9 cellular contexts compared by ENCODE assay signal in the genomic region with DNA sequence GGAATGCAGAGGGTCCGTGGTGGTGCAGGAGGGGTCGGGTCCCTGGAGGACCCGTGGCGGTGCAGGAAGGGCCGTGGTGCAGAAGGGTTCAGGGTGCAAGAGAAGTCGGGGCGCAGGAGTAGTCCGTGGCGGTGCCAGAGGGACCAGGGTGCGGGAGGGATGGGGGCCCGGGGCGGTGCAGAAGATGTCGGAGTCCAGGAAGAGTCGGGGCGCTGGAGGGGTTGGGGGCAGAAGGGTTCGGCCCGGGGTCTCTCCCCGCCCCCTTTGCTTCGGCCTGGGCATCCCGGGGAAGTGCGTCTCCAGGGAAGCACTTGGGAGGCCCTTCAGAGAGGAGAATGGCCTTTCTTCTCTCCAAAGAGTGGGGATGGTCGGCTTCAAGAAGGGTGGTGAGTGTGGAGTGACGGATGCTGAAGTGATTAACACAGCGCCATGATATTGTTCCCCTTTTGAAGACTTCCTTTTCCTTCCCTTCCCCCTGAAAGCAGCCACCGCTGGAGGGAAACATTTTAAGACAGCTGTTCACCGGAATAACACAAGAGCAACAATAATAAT. TPM values are rescaled to one million over a fixed set of nuclear protein-coding genes. Genes with fewer than 3 reads are reported as not detected.
DNase-seq lines count a peak whose midpoint lies in the region; ATAC-seq and TF ChIP-seq lines count a peak whose summit lies in the region.
"Had no signal": no experiment of that assay in that cellular context is flagged by ENCODE, and none has a peak within 500 bp of the region (broad histone marks: within the 10 kb centered on the region; RNA-seq: fewer than 3 reads in every experiment).

No MANE protein-coding gene starts in this region.

- no peak overlapping the region for H4K8ac ChIP-seq in H9 (replicated peaks; ENCODE audit: insufficient read length, low read depth, low read length)

- no peaks in the 10 kb centered on the region for H4K20me1 ChIP-seq in H9 (ENCODE audit: control insufficient read depth, insufficient read depth, insufficient read length)

- peak overlapping the region; percentile 84 for H3K4me2 ChIP-seq in H9 (ENCODE audit: insufficient read depth, insufficient read length, low read length)

- POLR2A ChIA-PET in CD8-positive, alpha-beta memory T cell (lab: Charles Lee), result interaction anchor here (3.8 kb wide), 1 partner anchor 9 kb away, joined by 19 read pairs; the partner anchor contains the start of gene IDI1

- no peak overlapping the region for H2BK120ac ChIP-seq in H9 (ENCODE audit: low read depth, low read length, poor library complexity, severe bottlenecking)

- H3K23ac ChIP-seq in H9 (ENCODE audit: insufficient read length, low read depth, low read length), result no peak overlapping the region

- H2BK5ac ChIP-seq in H9 (ENCODE audit: insufficient read length, low read length), result no peak overlapping the region

- H4K5ac ChIP-seq in H9 (ENCODE audit: insufficient read length, low read depth, low read length), result no peak overlapping the region

- 0 out of 2 replicates have a peak overlapping the region, but pooled peaks have one; percentile 20 for H3K14ac ChIP-seq in H9 (ENCODE audit: insufficient read depth, low read length)

- DNase-seq in CD8-positive, alpha-beta memory T cell, result peak in 1 of 5 donors; percentile 12
- DNase-seq in H9 (no peak), neural crest cell (ENCODE audit: low read depth, low spot score) (no peak), globus pallidus (ENCODE audit: low spot score) (no peak), T-helper 9 cell (no peak), NCI-H187 (lab: John Stamatoyannopoulos, UW) (no peak)

- H3K4me1 ChIP-seq in CD8-positive, alpha-beta memory T cell (ENCODE audit: insufficient read depth, low read length), result peaks cover 65% of the 10 kb centered on the region
- H3K4me1 ChIP-seq in H9 (ENCODE audit: insufficient read depth, low read length), result no peaks in the 10 kb centered on the region
- H3K4me1 ChIP-seq in esophagus (ENCODE audit: control insufficient read depth in 2 of 2, insufficient read depth in 2 of 2, low read length in 1 of 2), result peaks cover 3 to 8% of the 10 kb centered on the region in 2 donors

- H2AK5ac ChIP-seq in H9 (ENCODE audit: insufficient read length, low read length), result no peak overlapping the region

- H2BK15ac ChIP-seq in H9 (ENCODE audit: low read depth, low read length), result no peak overlapping the region; the same call in 1 of the 2 replicates

- TF ChIP-seq CTCF in H9 (conservative IDR thresholded peaks at IDR 0.05), result no peak
- no peak for TF ChIP-seq CTCF in neural crest cell (conservative IDR thresholded peaks at IDR 0.05)

- peak overlapping the region; percentile 88 for H3K4me3 ChIP-seq in CD8-positive, alpha-beta memory T cell (ENCODE audit: low read length)
- peak overlapping the region; percentile 94 to 97 for H3K4me3 ChIP-seq in esophagus (ENCODE audit: low read depth in 1 of 2, low read length in 2 of 2)

- WGBS in H9 (ENCODE audit: extremely low coverage, insufficient read length, low lambda C conversion rate), result no CpG with 5 or more reads among the region's 26 CpGs
- WGBS in esophagus, 2 donors, result 1 to 2% methylated on average over 26 of the region's 26 CpGs

- H3K79me1 ChIP-seq in H9 (ENCODE audit: insufficient read depth, low read depth, low read length, poor library complexity, severe bottlenecking), result peaks cover 10% of the 10 kb centered on the region

- peak; percentile 41 for ATAC-seq in SK-N-SH treated with all-trans-retinoic acid at 6 μM for 48 hours

- peaks cover 5% of the 10 kb centered on the region for H3K36me3 ChIP-seq in CD8-positive, alpha-beta memory T cell (ENCODE audit: insufficient read depth, low read length)
- H3K36me3 ChIP-seq in esophagus (ENCODE audit: control insufficient read depth in 2 of 2, insufficient read depth in 2 of 2, low read length in 1 of 2), result peaks cover 0 to 3% of the 10 kb centered on the region in 2 donors

- H3K27ac ChIP-seq in CD8-positive, alpha-beta memory T cell (ENCODE audit: low read depth, low read length), result peak overlapping the region; percentile 96
- no peak overlapping the region for H3K27ac ChIP-seq in H9 (ENCODE audit: insufficient read length, low read depth, low read length)
- peak overlapping the region; percentile 95 to 98 for H3K27ac ChIP-seq in esophagus (ENCODE audit: low read depth in 2 of 2, low read length in 1 of 2)

- no peaks in the 10 kb centered on the region for H3K9me3 Mint-ChIP-seq in CD8-positive, alpha-beta memory T cell
- no peaks in the 10 kb centered on the region; a peak in 1 of 5 replicates for H3K9me3 Mint-ChIP-seq in H9
- no peaks in the 10 kb centered on the region for H3K9me3 Mint-ChIP-seq in neural crest cell

- no peaks in the 10 kb centered on the region for H3K23me2 ChIP-seq in H9 (ENCODE audit: insufficient read length, low read depth, low read length, poor library complexity, severe bottlenecking)

- CTCF ChIA-PET in CD8-positive, alpha-beta memory T cell (lab: Charles Lee), result interaction anchor here (1.1 kb wide), 1 partner anchor 12 kb away, joined by 3 read pairs; no protein-coding TSS in a partner anchor

- H3K18ac ChIP-seq in H9 (ENCODE audit: insufficient read length, low read depth, low read length), result no peak overlapping the region

- peaks cover 22% of the 10 kb centered on the region; the same call in 1 of the 2 replicates for H3K79me2 ChIP-seq in H9 (ENCODE audit: insufficient read depth, low read length)

- H2BK20ac ChIP-seq in H9 (ENCODE audit: low read depth, low read length, poor library complexity, severe bottlenecking), result no peak overlapping the region

- peak overlapping the region; percentile 94 to 98 (median 94) for H3K4me3 Mint-ChIP-seq in CD8-positive, alpha-beta memory T cell
- H3K4me3 Mint-ChIP-seq in H9 (peak overlapping the region; percentile 97 to 99), neural crest cell (peak overlapping the region; percentile 92)

- no peaks in the 10 kb centered on the region for H3K9me3 ChIP-seq in CD8-positive, alpha-beta memory T cell (ENCODE audit: low read length)
- H3K9me3 ChIP-seq in H9 (ENCODE audit: control insufficient read depth, low read depth, low read length) (no peaks in the 10 kb centered on the region), esophagus (ENCODE audit: control insufficient read depth in 2 of 2, insufficient read depth in 1 of 2, low read depth in 1 of 2, low read length in 1 of 2) (no peaks in the 10 kb centered on the region)

- H2AFZ ChIP-seq in H9 (ENCODE audit: low read length), result no peak overlapping the region

- H2BK12ac ChIP-seq in H9 (ENCODE audit: insufficient read length, low read depth, low read length), result no peak overlapping the region

- H3K4ac ChIP-seq in H9 (ENCODE audit: low read depth, low read length), result no peak overlapping the region

- H3K4me1 Mint-ChIP-seq in CD8-positive, alpha-beta memory T cell, result peaks cover 73 to 95% (median 88%) of the 10 kb centered on the region in 3 donors
- H3K4me1 Mint-ChIP-seq in H9 (peaks cover 22 to 23% of the 10 kb centered on the region in 2 experiments), neural crest cell (peaks cover 46% of the 10 kb centered on the region)

- H3K36me3 Mint-ChIP-seq in CD8-positive, alpha-beta memory T cell, result peaks cover 0 to 47% (median 2%) of the 10 kb centered on the region in 3 donors
- H3K36me3 Mint-ChIP-seq in H9 (ENCODE audit: insufficient read depth in 1 of 3, low read depth in 3 of 3), result peaks cover 9 to 29% (median 24%) of the 10 kb centered on the region in 3 experiments
- peaks cover 3% of the 10 kb centered on the region for H3K36me3 Mint-ChIP-seq in neural crest cell (ENCODE audit: low read depth)

- H3T11ph ChIP-seq in H9 (ENCODE audit: low read length), result no peak overlapping the region

- H4K91ac ChIP-seq in H9 (ENCODE audit: insufficient read length, low read depth, low read length), result no peak overlapping the region

- no peaks in the 10 kb centered on the region for H3K27me3 Mint-ChIP-seq in CD8-positive, alpha-beta memory T cell
- H3K27me3 Mint-ChIP-seq in H9 (ENCODE audit: low read depth) (no peaks in the 10 kb centered on the region), neural crest cell (ENCODE audit: low read depth) (no peaks in the 10 kb centered on the region)

- H3K9ac ChIP-seq in H9 (ENCODE audit: extremely low read depth, insufficient read length, low read length), result peak overlapping the region; percentile 81

- H3K56ac ChIP-seq in H9 (ENCODE audit: insufficient read length, low read depth, low read length), result no peak overlapping the region

- H3K27ac Mint-ChIP-seq in CD8-positive, alpha-beta memory T cell, result peak overlapping the region; percentile 94 to 99 (median 96)
- peak overlapping the region; percentile 65 to 96 (median 70); a peak in 6 of 7 replicates for H3K27ac Mint-ChIP-seq in H9
- H3K27ac Mint-ChIP-seq in neural crest cell (ENCODE audit: unreplicated experiment), result peak overlapping the region; percentile 57

- H3K27me3 ChIP-seq in CD8-positive, alpha-beta memory T cell (ENCODE audit: insufficient read depth, low read length, poor library complexity, severe bottlenecking), result no peaks in the 10 kb centered on the region
- H3K27me3 ChIP-seq in H9 (ENCODE audit: insufficient read depth, low read length) (no peaks in the 10 kb centered on the region), esophagus (ENCODE audit: control insufficient read depth in 1 of 2, insufficient read depth in 2 of 2, low read length in 2 of 2) (no peaks in the 10 kb centered on the region)

TF ChIP-seq in SK-N-SH treated with all-trans-retinoic acid at 6 μM for 48 hours, 23 proteins besides CTCF, POLR2A, EP300 and RAD21:
- no peak for TF ChIP-seq ZNF565 (CRISPR knock-in tag; conservative IDR thresholded peaks at IDR 0.05; ENCODE audit: low read depth)

RNA-seq across cellular contexts. Expression of gene WDR37, which starts 1.0 kb away (rescaled TPM):
- total RNA-seq in CD8-positive, alpha-beta memory T cell, result 10 to 100 TPM; 14.5 to 15.8 TPM
- 21.7 TPM for polyA plus RNA-seq in CD8-positive, alpha-beta memory T cell
- 13.1 and 14.0 TPM in 2 replicates for total RNA-seq in H9 (2021)
- 1 to 10 TPM; 4.3 to 5.0 TPM for polyA plus RNA-seq in esophagus
- 19.3 and 19.5 TPM in 2 replicates for total RNA-seq in neural crest cell

RNA-seq across cellular contexts. Expression of gene IDI1, which starts 8.3 kb away (rescaled TPM):
- total RNA-seq in CD8-positive, alpha-beta memory T cell, result 10 to 100 TPM; 47.4 to 50.1 TPM
- 53.1 TPM for polyA plus RNA-seq in CD8-positive, alpha-beta memory T cell
- 40.8 and 44.7 TPM in 2 replicates for total RNA-seq in H9 (2021)
- 10 to 100 TPM; 44.5 to 51.4 TPM for polyA plus RNA-seq in esophagus
- 110 and 114 TPM in 2 replicates for total RNA-seq in neural crest cell

RNA-seq across cellular contexts. Expression of gene IDI2, which starts 31.5 kb away (rescaled TPM):
- not detected for total RNA-seq in CD8-positive, alpha-beta memory T cell
- polyA plus RNA-seq in CD8-positive, alpha-beta memory T cell, result not detected
- total RNA-seq in H9 (2021), result not detected in 2 replicates
- polyA plus RNA-seq in esophagus, result not detected
- not detected in 2 replicates for total RNA-seq in neural crest cell
- total RNA-seq: RPMI7951 had no signal
